ENCODE assay signal across 1 cellular context in genomic region chr6:73515204-73516101, GRCh38.
A peak's percentile ranks its signal among the peaks of the same experiment; 100 is the strongest.
TF ChIP-seq lines count a peak whose summit lies in the region.

No MANE protein-coding gene starts in this region.

TF ChIP-seq in HepG2, 621 proteins besides CTCF, POLR2A, EP300 and RAD21 (continued from another document and continues in another):
- no peak for TF ChIP-seq AKNA (CRISPR knock-in tag; IDR thresholded peaks at IDR 0.05; ENCODE audit: borderline replicate concordance)
- no peak for TF ChIP-seq ZNF282 (IDR thresholded peaks at IDR 0.05; ENCODE audit: partially characterized antibody)
- no peak for TF ChIP-seq TRIM24 (CRISPR knock-in tag; IDR thresholded peaks at IDR 0.05)
- no peak for TF ChIP-seq ZNF317 (CRISPR knock-in tag; IDR thresholded peaks at IDR 0.05)
- TF ChIP-seq EED (CRISPR knock-in tag; IDR thresholded peaks at IDR 0.05): no peak
- no peak for TF ChIP-seq ZNF589 (CRISPR knock-in tag; conservative IDR thresholded peaks at IDR 0.05)
- TF ChIP-seq ZGPAT (CRISPR knock-in tag; IDR thresholded peaks at IDR 0.05): no peak
- peak; percentile 25 to 36; a peak in 1 of 4 replicates for TF ChIP-seq HMGXB4 (CRISPR knock-in tag; IDR thresholded peaks at IDR 0.05; ENCODE audit: borderline replicate concordance in 1 of 2, low read depth in 1 of 2)
- TF ChIP-seq ZNF740 (CRISPR knock-in tag; IDR thresholded peaks at IDR 0.05): no peak
- TF ChIP-seq, protein P1, sequence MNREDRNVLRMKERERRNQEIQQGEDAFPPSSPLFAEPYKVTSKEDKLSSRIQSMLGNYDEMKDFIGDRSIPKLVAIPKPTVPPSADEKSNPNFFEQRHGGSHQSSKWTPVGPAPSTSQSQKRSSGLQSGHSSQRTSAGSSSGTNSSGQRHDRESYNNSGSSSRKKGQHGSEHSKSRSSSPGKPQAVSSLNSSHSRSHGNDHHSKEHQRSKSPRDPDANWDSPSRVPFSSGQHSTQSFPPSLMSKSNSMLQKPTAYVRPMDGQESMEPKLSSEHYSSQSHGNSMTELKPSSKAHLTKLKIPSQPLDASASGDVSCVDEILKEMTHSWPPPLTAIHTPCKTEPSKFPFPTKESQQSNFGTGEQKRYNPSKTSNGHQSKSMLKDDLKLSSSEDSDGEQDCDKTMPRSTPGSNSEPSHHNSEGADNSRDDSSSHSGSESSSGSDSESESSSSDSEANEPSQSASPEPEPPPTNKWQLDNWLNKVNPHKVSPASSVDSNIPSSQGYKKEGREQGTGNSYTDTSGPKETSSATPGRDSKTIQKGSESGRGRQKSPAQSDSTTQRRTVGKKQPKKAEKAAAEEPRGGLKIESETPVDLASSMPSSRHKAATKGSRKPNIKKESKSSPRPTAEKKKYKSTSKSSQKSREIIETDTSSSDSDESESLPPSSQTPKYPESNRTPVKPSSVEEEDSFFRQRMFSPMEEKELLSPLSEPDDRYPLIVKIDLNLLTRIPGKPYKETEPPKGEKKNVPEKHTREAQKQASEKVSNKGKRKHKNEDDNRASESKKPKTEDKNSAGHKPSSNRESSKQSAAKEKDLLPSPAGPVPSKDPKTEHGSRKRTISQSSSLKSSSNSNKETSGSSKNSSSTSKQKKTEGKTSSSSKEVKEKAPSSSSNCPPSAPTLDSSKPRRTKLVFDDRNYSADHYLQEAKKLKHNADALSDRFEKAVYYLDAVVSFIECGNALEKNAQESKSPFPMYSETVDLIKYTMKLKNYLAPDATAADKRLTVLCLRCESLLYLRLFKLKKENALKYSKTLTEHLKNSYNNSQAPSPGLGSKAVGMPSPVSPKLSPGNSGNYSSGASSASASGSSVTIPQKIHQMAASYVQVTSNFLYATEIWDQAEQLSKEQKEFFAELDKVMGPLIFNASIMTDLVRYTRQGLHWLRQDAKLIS (CRISPR knock-in tag; IDR thresholded peaks at IDR 0.05): no peak; the same call in 1 of the 2 replicates
- TF ChIP-seq ZHX1 (CRISPR knock-in tag; IDR thresholded peaks at IDR 0.05; ENCODE audit: low read depth): no peak
- no peak for TF ChIP-seq ZFP37 (CRISPR knock-in tag; IDR thresholded peaks at IDR 0.05; ENCODE audit: borderline replicate concordance)
- 0 out of 2 replicates have a peak, but pooled peaks have one; percentile 53 for TF ChIP-seq NAIF1 (CRISPR knock-in tag; IDR thresholded peaks at IDR 0.05; ENCODE audit: borderline replicate concordance)
- TF ChIP-seq, protein P2, sequence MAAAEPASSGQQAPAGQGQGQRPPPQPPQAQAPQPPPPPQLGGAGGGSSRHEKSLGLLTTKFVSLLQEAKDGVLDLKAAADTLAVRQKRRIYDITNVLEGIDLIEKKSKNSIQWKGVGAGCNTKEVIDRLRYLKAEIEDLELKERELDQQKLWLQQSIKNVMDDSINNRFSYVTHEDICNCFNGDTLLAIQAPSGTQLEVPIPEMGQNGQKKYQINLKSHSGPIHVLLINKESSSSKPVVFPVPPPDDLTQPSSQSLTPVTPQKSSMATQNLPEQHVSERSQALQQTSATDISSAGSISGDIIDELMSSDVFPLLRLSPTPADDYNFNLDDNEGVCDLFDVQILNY (CRISPR knock-in tag; conservative IDR thresholded peaks at IDR 0.05): no peak
- no peak for TF ChIP-seq ZNF530 (CRISPR knock-in tag; IDR thresholded peaks at IDR 0.05; ENCODE audit: low read depth)
- TF ChIP-seq, protein P3, sequence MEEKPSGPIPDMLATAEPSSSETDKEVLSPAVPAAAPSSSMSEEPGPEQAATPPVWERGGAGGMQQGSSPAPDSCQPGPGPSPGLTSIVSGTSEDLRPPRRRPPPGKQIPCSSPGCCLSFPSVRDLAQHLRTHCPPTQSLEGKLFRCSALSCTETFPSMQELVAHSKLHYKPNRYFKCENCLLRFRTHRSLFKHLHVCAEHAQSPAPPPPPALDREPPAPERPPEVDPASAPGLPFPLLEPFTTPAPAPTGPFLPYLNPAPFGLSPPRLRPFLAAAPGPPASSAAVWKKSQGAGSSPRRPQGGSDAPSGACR (CRISPR knock-in tag; IDR thresholded peaks at IDR 0.05): no peak
- TF ChIP-seq, protein P4, sequence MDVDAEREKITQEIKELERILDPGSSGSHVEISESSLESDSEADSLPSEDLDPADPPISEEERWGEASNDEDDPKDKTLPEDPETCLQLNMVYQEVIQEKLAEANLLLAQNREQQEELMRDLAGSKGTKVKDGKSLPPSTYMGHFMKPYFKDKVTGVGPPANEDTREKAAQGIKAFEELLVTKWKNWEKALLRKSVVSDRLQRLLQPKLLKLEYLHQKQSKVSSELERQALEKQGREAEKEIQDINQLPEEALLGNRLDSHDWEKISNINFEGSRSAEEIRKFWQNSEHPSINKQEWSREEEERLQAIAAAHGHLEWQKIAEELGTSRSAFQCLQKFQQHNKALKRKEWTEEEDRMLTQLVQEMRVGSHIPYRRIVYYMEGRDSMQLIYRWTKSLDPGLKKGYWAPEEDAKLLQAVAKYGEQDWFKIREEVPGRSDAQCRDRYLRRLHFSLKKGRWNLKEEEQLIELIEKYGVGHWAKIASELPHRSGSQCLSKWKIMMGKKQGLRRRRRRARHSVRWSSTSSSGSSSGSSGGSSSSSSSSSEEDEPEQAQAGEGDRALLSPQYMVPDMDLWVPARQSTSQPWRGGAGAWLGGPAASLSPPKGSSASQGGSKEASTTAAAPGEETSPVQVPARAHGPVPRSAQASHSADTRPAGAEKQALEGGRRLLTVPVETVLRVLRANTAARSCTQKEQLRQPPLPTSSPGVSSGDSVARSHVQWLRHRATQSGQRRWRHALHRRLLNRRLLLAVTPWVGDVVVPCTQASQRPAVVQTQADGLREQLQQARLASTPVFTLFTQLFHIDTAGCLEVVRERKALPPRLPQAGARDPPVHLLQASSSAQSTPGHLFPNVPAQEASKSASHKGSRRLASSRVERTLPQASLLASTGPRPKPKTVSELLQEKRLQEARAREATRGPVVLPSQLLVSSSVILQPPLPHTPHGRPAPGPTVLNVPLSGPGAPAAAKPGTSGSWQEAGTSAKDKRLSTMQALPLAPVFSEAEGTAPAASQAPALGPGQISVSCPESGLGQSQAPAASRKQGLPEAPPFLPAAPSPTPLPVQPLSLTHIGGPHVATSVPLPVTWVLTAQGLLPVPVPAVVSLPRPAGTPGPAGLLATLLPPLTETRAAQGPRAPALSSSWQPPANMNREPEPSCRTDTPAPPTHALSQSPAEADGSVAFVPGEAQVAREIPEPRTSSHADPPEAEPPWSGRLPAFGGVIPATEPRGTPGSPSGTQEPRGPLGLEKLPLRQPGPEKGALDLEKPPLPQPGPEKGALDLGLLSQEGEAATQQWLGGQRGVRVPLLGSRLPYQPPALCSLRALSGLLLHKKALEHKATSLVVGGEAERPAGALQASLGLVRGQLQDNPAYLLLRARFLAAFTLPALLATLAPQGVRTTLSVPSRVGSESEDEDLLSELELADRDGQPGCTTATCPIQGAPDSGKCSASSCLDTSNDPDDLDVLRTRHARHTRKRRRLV (CRISPR knock-in tag; IDR thresholded peaks at IDR 0.05): no peak
- no peak for TF ChIP-seq ZNF639 (CRISPR knock-in tag; conservative IDR thresholded peaks at IDR 0.05)
- no peak for TF ChIP-seq NFKB2 (CRISPR knock-in tag; IDR thresholded peaks at IDR 0.05; ENCODE audit: borderline replicate concordance)
- TF ChIP-seq TSC22D2 (CRISPR knock-in tag; IDR thresholded peaks at IDR 0.05; ENCODE audit: borderline replicate concordance): no peak
- no peak for TF ChIP-seq CREB1 (IDR thresholded peaks at IDR 0.05)
- no peak; the same call in 1 of the 2 replicates for TF ChIP-seq CREB1 (CRISPR knock-in tag; IDR thresholded peaks at IDR 0.05)
- TF ChIP-seq, protein P5, sequence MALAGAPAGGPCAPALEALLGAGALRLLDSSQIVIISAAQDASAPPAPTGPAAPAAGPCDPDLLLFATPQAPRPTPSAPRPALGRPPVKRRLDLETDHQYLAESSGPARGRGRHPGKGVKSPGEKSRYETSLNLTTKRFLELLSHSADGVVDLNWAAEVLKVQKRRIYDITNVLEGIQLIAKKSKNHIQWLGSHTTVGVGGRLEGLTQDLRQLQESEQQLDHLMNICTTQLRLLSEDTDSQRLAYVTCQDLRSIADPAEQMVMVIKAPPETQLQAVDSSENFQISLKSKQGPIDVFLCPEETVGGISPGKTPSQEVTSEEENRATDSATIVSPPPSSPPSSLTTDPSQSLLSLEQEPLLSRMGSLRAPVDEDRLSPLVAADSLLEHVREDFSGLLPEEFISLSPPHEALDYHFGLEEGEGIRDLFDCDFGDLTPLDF (CRISPR knock-in tag; IDR thresholded peaks at IDR 0.05): no peak
- TF ChIP-seq ZNF329 (CRISPR knock-in tag; IDR thresholded peaks at IDR 0.05; ENCODE audit: low read depth): no peak
- TF ChIP-seq IRF2 (CRISPR knock-in tag; IDR thresholded peaks at IDR 0.05): peak; percentile 44; the same call in 1 of the 2 replicates
